ENCODE assay signal across 18 cellular contexts in genomic region chr5:72191404-72191803, GRCh38.
"Had no signal": no experiment of that assay in that cellular context is flagged by ENCODE, and none has a peak within 500 bp of the region (broad histone marks: within the 10 kb centered on the region; RNA-seq: fewer than 3 reads in every experiment).

No MANE protein-coding gene starts in this region.

- H3K27me3 ChIP-seq: breast epithelium, right lobe of liver, stomach, testis, upper lobe of left lung had no signal

- H3K4me1 ChIP-seq: breast epithelium, parathyroid adenoma, right lobe of liver, upper lobe of left lung had no signal

- H3K9me3 Mint-ChIP-seq: activated CD4-positive, alpha-beta T cell treated with anti-CD3 and anti-CD28 coated beads, Interleukin-2, amount 10 ng/mL, durations not matched to agents 24 days and 14 days; activated CD8-positive, alpha-beta T cell treated with anti-CD3 and anti-CD28 coated beads for 36 hours had no signal

- ATAC-seq: activated CD8-positive, alpha-beta T cell treated with anti-CD3 and anti-CD28 coated beads for 36 hours; activated T-helper 17 cell treated with anti-CD3 and anti-CD28 coated beads, Interleukin-2, amount 50 U/mL, for 72 hours; left ventricle myocardium superior; right lobe of liver; stimulated activated effector memory CD8-positive, alpha-beta T cell treated with anti-CD3 and anti-CD28 coated beads, Interleukin-12 subunit alpha, Interleukin-12 subunit beta, amount 100 ng/mL, for 72 hours had no signal

- H3K36me3 ChIP-seq: breast epithelium, right lobe of liver, upper lobe of left lung had no signal

- H3K9me3 ChIP-seq: breast epithelium, right lobe of liver, testis, upper lobe of left lung had no signal

- H3K27ac Mint-ChIP-seq: activated CD4-positive, alpha-beta T cell treated with anti-CD3 and anti-CD28 coated beads, Interleukin-2, amount 10 ng/mL, durations not matched to agents 24 days and 14 days; activated CD8-positive, alpha-beta T cell treated with anti-CD3 and anti-CD28 coated beads for 36 hours; activated naive CD8-positive, alpha-beta T cell treated with anti-CD3 and anti-CD28 coated beads, Interleukin-2, amount 10 ng/mL, durations not matched to agents 7 days and 5 days; activated T-helper 17 cell treated with anti-CD3 and anti-CD28 coated beads, Interleukin-2, amount 50 U/mL, for 72 hours; stimulated activated effector memory CD8-positive, alpha-beta T cell treated with anti-CD3 and anti-CD28 coated beads, Interleukin-12 subunit alpha, Interleukin-12 subunit beta, amount 100 ng/mL, for 72 hours; T-helper 1 cell treated with Interleukin-12 subunit alpha and Interleukin-12 subunit beta and Interleukin-4 antibody, amounts not matched to agents 30 μg/mL and 1 μg/mL, for 36 hours had no signal

- DNase-seq: activated CD4-positive, alpha-beta T cell treated with anti-CD3 and anti-CD28 coated beads, Interleukin-2, amount 10 ng/mL, durations not matched to agents 24 days and 14 days; activated CD8-positive, alpha-beta T cell treated with anti-CD3 and anti-CD28 coated beads for 36 hours; activated naive CD4-positive, alpha-beta T cell; activated naive CD8-positive, alpha-beta T cell treated with anti-CD3 and anti-CD28 coated beads, Interleukin-2, amount 10 ng/mL, durations not matched to agents 7 days and 5 days; activated T-cell treated with anti-CD3 and anti-CD28 coated beads, Interleukin-2, amount 50 U/mL, for 1 hour; head of caudate nucleus; kidney glomerular epithelial cell; left ventricle myocardium superior; right lobe of liver; stimulated activated CD4-positive, alpha-beta T cell treated with anti-CD3 and anti-CD28 coated beads, Interleukin-4, amount 100 ng/mL, for 24 hours; stomach; testis; upper lobe of left lung had no signal

- H3K4me3 ChIP-seq: breast epithelium, right lobe of liver, stomach, testis, upper lobe of left lung had no signal

- H3K36me3 Mint-ChIP-seq: activated naive CD8-positive, alpha-beta T cell treated with anti-CD3 and anti-CD28 coated beads, Interleukin-2, amount 10 ng/mL, durations not matched to agents 7 days and 5 days had no signal

- H3K4me3 Mint-ChIP-seq: activated CD4-positive, alpha-beta T cell treated with anti-CD3 and anti-CD28 coated beads, Interleukin-2, amount 10 ng/mL, durations not matched to agents 24 days and 14 days; activated CD8-positive, alpha-beta T cell treated with anti-CD3 and anti-CD28 coated beads for 36 hours; activated naive CD8-positive, alpha-beta T cell treated with anti-CD3 and anti-CD28 coated beads, Interleukin-2, amount 10 ng/mL, durations not matched to agents 7 days and 5 days; activated T-helper 17 cell treated with anti-CD3 and anti-CD28 coated beads, Interleukin-2, amount 50 U/mL, for 72 hours; stimulated activated effector memory CD8-positive, alpha-beta T cell treated with anti-CD3 and anti-CD28 coated beads, Interleukin-12 subunit alpha, Interleukin-12 subunit beta, amount 100 ng/mL, for 72 hours; T-helper 1 cell treated with Interleukin-12 subunit alpha and Interleukin-12 subunit beta and Interleukin-4 antibody, amounts not matched to agents 30 μg/mL and 1 μg/mL, for 36 hours had no signal

- H3K27ac ChIP-seq: breast epithelium, parathyroid adenoma, right lobe of liver, stomach, testis, upper lobe of left lung had no signal
